Comparison of ENCODE assay signal across 8 cellular contexts in the genomic region with DNA sequence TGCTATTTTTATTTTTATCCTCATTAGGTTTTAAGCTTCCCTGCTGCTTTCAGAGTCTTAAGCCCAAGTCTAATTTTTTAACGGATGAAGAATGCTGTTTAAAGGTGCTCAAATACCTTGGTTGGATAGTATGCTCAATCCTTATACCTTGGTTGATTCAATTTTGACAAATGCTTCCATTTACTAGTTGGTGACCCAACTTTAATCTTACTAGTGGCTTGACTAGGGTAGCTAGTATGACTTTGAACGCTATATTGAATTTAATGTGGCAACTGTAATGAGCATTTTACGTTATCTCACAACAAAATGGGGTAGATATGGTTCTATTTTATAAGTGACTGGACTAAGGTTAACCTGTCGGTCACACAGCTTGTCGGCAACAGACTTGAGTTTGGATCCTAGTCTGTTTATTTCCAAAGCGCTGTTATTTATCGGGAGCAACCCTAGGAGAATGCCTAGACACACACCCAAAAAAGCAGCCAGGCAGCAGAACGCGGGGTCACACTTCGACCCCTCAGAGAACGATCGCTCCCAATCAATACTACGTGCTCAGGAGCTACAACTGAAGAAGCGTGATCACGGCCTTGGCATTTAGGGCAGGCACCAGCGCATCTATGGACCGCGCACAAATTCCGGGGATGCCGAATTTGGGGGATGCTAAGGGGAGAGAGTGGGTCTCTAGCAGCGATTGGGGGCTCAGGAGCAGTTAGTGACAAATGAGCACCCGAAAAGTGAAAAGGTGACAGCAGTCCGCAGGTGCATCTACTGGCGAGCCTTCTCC. TPM values are rescaled to one million over a fixed set of nuclear protein-coding genes. Genes with fewer than 3 reads are reported as not detected.
DNase-seq lines count a peak whose midpoint lies in the region; ATAC-seq, FAIRE-seq and TF ChIP-seq lines count a peak whose summit lies in the region.

No MANE protein-coding gene starts in this region.

- DNase-seq in A549 (ENCODE audit: low read depth in 1 of 2, low spot score in 1 of 2) = no peak
- no peak for DNase-seq in RWPE2 (ENCODE audit: low spot score)
- no peak for DNase-seq in fibroblast of villous mesenchyme (ENCODE audit: low read depth)
- no peak for DNase-seq in smooth muscle cell (lab: John Stamatoyannopoulos, UW; ENCODE audit: unreplicated experiment)
- DNase-seq in pons (ENCODE audit: low spot score) = no peak
- no peak for DNase-seq in GOT3 (lab: John Stamatoyannopoulos, UW)
- no peak for DNase-seq in activated CD4-positive, CD25-positive, alpha-beta regulatory T cell (lab: John Stamatoyannopoulos, UW)

- H3K36me3 ChIP-seq in RWPE2 (ENCODE audit: low read depth) = no peaks in the 10 kb centered on the region
- no peaks in the 10 kb centered on the region for H3K36me3 ChIP-seq in smooth muscle cell (ENCODE audit: low read depth)

- no peak for TF ChIP-seq EP300 in A549 (IDR thresholded peaks at IDR 0.05)

- no peaks in the 10 kb centered on the region for H3K27me3 ChIP-seq in RWPE2 (ENCODE audit: insufficient read depth, poor library complexity, severe bottlenecking)
- H3K27me3 ChIP-seq in smooth muscle cell (ENCODE audit: low read depth) = no peaks in the 10 kb centered on the region

- TF ChIP-seq POLR2A in A549 (IDR thresholded peaks at IDR 0.05; ENCODE audit: low read length) = no peak

- no peaks in the 10 kb centered on the region for H3K79me2 ChIP-seq in smooth muscle cell (ENCODE audit: low read depth)

- peak overlapping the region; percentile 54 for H3K4me3 ChIP-seq in A549
- H3K4me3 ChIP-seq in RWPE2 (ENCODE audit: severe bottlenecking) = peak overlapping the region; percentile 49
- peak overlapping the region; percentile 57 for H3K4me3 ChIP-seq in fibroblast of villous mesenchyme (ENCODE audit: low read depth, low read length)
- H3K4me3 ChIP-seq in smooth muscle cell = peak overlapping the region; percentile 83

- CTCF ChIA-PET in A549 (lab: Yijun Ruan, JAX) = interaction anchor here (0.8 to 5.0 kb wide), 12 partner anchors 8 to 290 kb away, joined by 3 to 33 read pairs (median 3); no protein-coding TSS in a partner anchor

- WGBS in A549 (ENCODE audit: missing lambda C conversion rate) = 45% methylated on average over 18 of the region's 24 CpGs
- WGBS in smooth muscle cell (ENCODE audit: low lambda C conversion rate) = 41% methylated on average over 24 of the region's 24 CpGs

- peaks cover 6% of the 10 kb centered on the region; the same call in 1 of the 3 replicates for H3K4me1 ChIP-seq in A549
- no peaks in the 10 kb centered on the region for H3K4me1 ChIP-seq in RWPE2 (ENCODE audit: insufficient read depth, poor library complexity, severe bottlenecking)
- no peaks in the 10 kb centered on the region for H3K4me1 ChIP-seq in smooth muscle cell (ENCODE audit: low read depth)

- peak overlapping the region; percentile 97 for H2AFZ ChIP-seq in smooth muscle cell (ENCODE audit: low read depth)

- ATAC-seq in A549 (peak in 1 of 2 experiments; percentile 16; a peak in 3 of 6 replicates), GM19438 (IDR thresholded peaks at IDR 0.05; ENCODE audit: low read depth, unreplicated experiment) (peak; percentile 7), RWPE2 (ENCODE audit: low read depth) (no peak)

- H3K9me3 ChIP-seq in A549 = no peaks in the 10 kb centered on the region
- no peaks in the 10 kb centered on the region for H3K9me3 ChIP-seq in RWPE2 (ENCODE audit: severe bottlenecking)
- no peaks in the 10 kb centered on the region for H3K9me3 ChIP-seq in smooth muscle cell (replicated peaks; ENCODE audit: low read depth)

- TF ChIP-seq CTCF in A549 (IDR thresholded peaks at IDR 0.05) (no peak), RWPE2 (IDR thresholded peaks at IDR 0.05; ENCODE audit: poor library complexity, severe bottlenecking) (no peak), fibroblast of villous mesenchyme (IDR thresholded peaks at IDR 0.05; ENCODE audit: insufficient read depth, low read depth, low read length) (no peak), smooth muscle cell (IDR thresholded peaks at IDR 0.05; ENCODE audit: borderline replicate concordance, insufficient read depth, poor library complexity, severe bottlenecking) (no peak)

- no peak for FAIRE-seq in A549 (lab: Jason Lieb, UNC)

- no peaks in the 10 kb centered on the region for H3F3A ChIP-seq in smooth muscle cell (ENCODE audit: low read depth)

- POLR2A ChIA-PET in A549 (lab: Yijun Ruan, JAX) = interaction anchor here (0.9 kb wide), 1 partner anchor 27 kb away, joined by 3 read pairs; no protein-coding TSS in a partner anchor

- H3K9ac ChIP-seq in smooth muscle cell (ENCODE audit: low read depth) = no peak overlapping the region

- H4K20me1 ChIP-seq in smooth muscle cell (ENCODE audit: low read depth) = no peaks in the 10 kb centered on the region

- peak overlapping the region; percentile 77 to 99 for H3K27ac ChIP-seq in A549
- H3K27ac ChIP-seq in RWPE2 (ENCODE audit: poor library complexity, severe bottlenecking) = no peak overlapping the region
- H3K27ac ChIP-seq in smooth muscle cell (ENCODE audit: low read depth) = no peak overlapping the region

- H3K4me2 ChIP-seq in A549 (peak overlapping the region; percentile 90), smooth muscle cell (peak overlapping the region; percentile 98)

- no peak for TF ChIP-seq RAD21 in A549 (conservative IDR thresholded peaks at IDR 0.05 in 1 of 2, IDR thresholded peaks at IDR 0.05 in 1 of 2)

TF ChIP-seq in A549, 52 proteins besides CTCF, POLR2A, EP300 and RAD21:
- no peak for TF ChIP-seq CBX8 (IDR thresholded peaks at IDR 0.05)
- TF ChIP-seq FOXS1 (CRISPR knock-in tag; IDR thresholded peaks at IDR 0.05) = no peak
- no peak for TF ChIP-seq RFX5 (IDR thresholded peaks at IDR 0.05)
- TF ChIP-seq HOXB5 (CRISPR knock-in tag; IDR thresholded peaks at IDR 0.05) = no peak
- TF ChIP-seq CEBPB (IDR thresholded peaks at IDR 0.05) = no peak
- no peak for TF ChIP-seq KDM5A (IDR thresholded peaks at IDR 0.05)
- no peak for TF ChIP-seq FOSB (CRISPR knock-in tag; IDR thresholded peaks at IDR 0.05)
- TF ChIP-seq HEYL (CRISPR knock-in tag; IDR thresholded peaks at IDR 0.05) = no peak
- no peak for TF ChIP-seq JUNB (IDR thresholded peaks at IDR 0.05)
- TF ChIP-seq TFCP2L1 (CRISPR knock-in tag; IDR thresholded peaks at IDR 0.05) = no peak
- TF ChIP-seq, protein P1, sequence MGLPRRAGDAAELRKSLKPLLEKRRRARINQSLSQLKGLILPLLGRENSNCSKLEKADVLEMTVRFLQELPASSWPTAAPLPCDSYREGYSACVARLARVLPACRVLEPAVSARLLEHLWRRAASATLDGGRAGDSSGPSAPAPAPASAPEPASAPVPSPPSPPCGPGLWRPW (IDR thresholded peaks at IDR 0.05) = no peak
- TF ChIP-seq ATOH8 (CRISPR knock-in tag; IDR thresholded peaks at IDR 0.05; ENCODE audit: low read depth) = no peak
- no peak for TF ChIP-seq ZSCAN20 (CRISPR knock-in tag; IDR thresholded peaks at IDR 0.05)
- no peak for TF ChIP-seq REST (IDR thresholded peaks at IDR 0.05)
TF ChIP-seq in A549: peak in this region for 0.

RNA-seq across cellular contexts. Expression of gene ALDH5A1, which starts 0.6 kb away (rescaled TPM):
- polyA plus RNA-seq in A549 (2011; rRNA removed) (8.8 and 10.9 TPM in 2 replicates), A549 (2017; fragmentation: RNase III; extraction: RNeasy Plus Mini Kit Qiagen cat#74134 plus additional on column Dnase treatment) (6.9 to 7.2 TPM (median 7.1 TPM) in 3 replicates), smooth muscle cell (1.7 and 2.0 TPM in 2 replicates)
- polyA plus RNA-seq in A549 (2012; cell fraction: cytosol; rRNA removed) = 3.0 and 4.0 TPM in 2 replicates
- 4.2 and 4.3 TPM in 2 replicates for polyA plus RNA-seq in A549 (2012; cell fraction: nucleus; rRNA removed)
- 7.4 and 8.5 TPM in 2 replicates for polyA minus RNA-seq in A549 (2011; rRNA and poly(A)+ RNA removed)
- total RNA-seq in fibroblast of villous mesenchyme (0.64 and 2.6 TPM in 2 replicates), smooth muscle cell (3.0 and 5.2 TPM in 2 replicates)

RNA-seq across cellular contexts. Expression of gene GPLD1, which starts 4.8 kb away (rescaled TPM):
- 2.6 and 3.2 TPM in 2 replicates for polyA plus RNA-seq in A549 (2011; rRNA removed)
- 0.86 and 1.0 TPM in 2 replicates for polyA plus RNA-seq in A549 (2012; cell fraction: cytosol; rRNA removed)
- polyA plus RNA-seq in A549 (2012; cell fraction: nucleus; rRNA removed) = 1.3 and 1.8 TPM in 2 replicates
- 1.2 to 1.6 TPM (median 1.3 TPM) in 3 replicates for polyA plus RNA-seq in A549 (2017; fragmentation: RNase III; extraction: RNeasy Plus Mini Kit Qiagen cat#74134 plus additional on column Dnase treatment)
- polyA minus RNA-seq in A549 (2011; rRNA and poly(A)+ RNA removed) = 2.5 and 3.1 TPM in 2 replicates
- total RNA-seq in fibroblast of villous mesenchyme = under 0.01 and 0.43 TPM in 2 replicates
- 0.13 and 0.27 TPM in 2 replicates for total RNA-seq in smooth muscle cell
- 0.14 and 0.40 TPM in 2 replicates for polyA plus RNA-seq in smooth muscle cell

Comparison
In these comparisons a context has a peak if more than half of its experiments do, and no peak if none do; other contexts are left out.
1. H3K27ac ChIP-seq: peak in A549 (2 of 2); none in RWPE2 (single experiment) and smooth muscle cell (single experiment).
2. Peak in every context shown above with its lines, with median percentiles within 50 percentile points of each other: H3K4me3 ChIP-seq.